Comparison of ENCODE assay signal across 1 cellular context in genomic region chr4:75514131-75514948, GRCh38.
A peak's percentile ranks its signal among the peaks of the same experiment; 100 is the strongest.
TF ChIP-seq lines count a peak whose summit lies in the region.

TSS of gene RCHY1 (minus strand) at chr4:75514403. CDS start at chr4:75514286, 117 bp downstream.
TSS of gene THAP6 (plus strand) at chr4:75514473. CDS start at chr4:75515453, 980 bp downstream.

TF ChIP-seq in HepG2, 621 proteins besides CTCF, POLR2A, EP300 and RAD21 (continued from another document and continues in another):
- 0 out of 2 replicates have a peak, but pooled peaks have one; percentile 41 for TF ChIP-seq RARG (CRISPR knock-in tag; IDR thresholded peaks at IDR 0.05; ENCODE audit: low read depth)
- peak; percentile 85 for TF ChIP-seq AGO2 (optimal IDR thresholded peaks at IDR 0.05; ENCODE audit: low read depth, low read length)
- 0 out of 2 replicates have a peak, but pooled peaks have one; percentile 25 for TF ChIP-seq ONECUT2 (CRISPR knock-in tag; IDR thresholded peaks at IDR 0.05)
- TF ChIP-seq WIZ (CRISPR knock-in tag; IDR thresholded peaks at IDR 0.05), result no peak; the same call in 1 of the 2 replicates
- no peak for TF ChIP-seq HNF4G (IDR thresholded peaks at IDR 0.05; ENCODE audit: borderline replicate concordance, low read depth, low read length)
- TF ChIP-seq HNF4G (CRISPR knock-in tag; IDR thresholded peaks at IDR 0.05; ENCODE audit: borderline replicate concordance, low read depth), result no peak; the same call in 1 of the 2 replicates
- no peak for TF ChIP-seq ZBTB20 (CRISPR knock-in tag; IDR thresholded peaks at IDR 0.05; ENCODE audit: borderline replicate concordance, low read depth)
- TF ChIP-seq ZNF460 (CRISPR knock-in tag; IDR thresholded peaks at IDR 0.05; ENCODE audit: borderline replicate concordance), result no peak
- peak; percentile 26; the same call in 1 of the 2 replicates for TF ChIP-seq ZIK1 (CRISPR knock-in tag; IDR thresholded peaks at IDR 0.05; ENCODE audit: borderline replicate concordance, low read depth)
- TF ChIP-seq HNRNPL (IDR thresholded peaks at IDR 0.05; ENCODE audit: low read depth, low read length), result peak; percentile 68; the same call in 1 of the 2 replicates
- TF ChIP-seq, protein P1, sequence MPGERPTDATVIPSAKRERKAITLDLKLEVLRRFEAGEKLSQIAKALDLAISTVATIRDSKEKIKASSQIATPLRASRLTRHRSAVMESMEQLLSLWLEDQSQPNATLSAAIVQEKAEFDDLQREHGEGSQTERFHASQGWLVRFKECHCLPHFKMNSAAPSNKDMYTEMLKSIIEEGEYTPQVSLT (CRISPR knock-in tag; IDR thresholded peaks at IDR 0.05; ENCODE audit: borderline replicate concordance, low read depth), result no peak; the same call in 1 of the 2 replicates
- 0 out of 2 replicates have a peak, but pooled peaks have one; percentile 47 for TF ChIP-seq TOE1 (CRISPR knock-in tag; IDR thresholded peaks at IDR 0.05)
- peak; percentile 27; the same call in 1 of the 2 replicates for TF ChIP-seq ZNF766 (CRISPR knock-in tag; IDR thresholded peaks at IDR 0.05; ENCODE audit: borderline replicate concordance)
- no peak for TF ChIP-seq IKZF4 (CRISPR knock-in tag; IDR thresholded peaks at IDR 0.05; ENCODE audit: borderline replicate concordance, low read depth, not compliant biosample characterization)
- TF ChIP-seq TRIM22 (IDR thresholded peaks at IDR 0.05), result no peak
- TF ChIP-seq ZNF660 (CRISPR knock-in tag; IDR thresholded peaks at IDR 0.05; ENCODE audit: borderline replicate concordance, low read depth), result no peak
- TF ChIP-seq ZNF550 (CRISPR knock-in tag; IDR thresholded peaks at IDR 0.05; ENCODE audit: borderline replicate concordance), result no peak
- TF ChIP-seq ZNF30 (CRISPR knock-in tag; IDR thresholded peaks at IDR 0.05), result no peak
- TF ChIP-seq CSRNP2 (CRISPR knock-in tag; conservative IDR thresholded peaks at IDR 0.05; ENCODE audit: low read depth), result no peak
- no peak for TF ChIP-seq SRSF9 (IDR thresholded peaks at IDR 0.05; ENCODE audit: borderline replicate concordance, insufficient read depth, low read depth, low read length, poor library complexity, severe bottlenecking)
- peak in 1 of 2 experiments; percentile 86; a peak in 2 of 4 replicates for TF ChIP-seq KLF16 (CRISPR knock-in tag; IDR thresholded peaks at IDR 0.05)
- TF ChIP-seq NR1H2 (CRISPR knock-in tag; IDR thresholded peaks at IDR 0.05; ENCODE audit: borderline replicate concordance, low read depth), result no peak
- no peak; the same call in 1 of the 2 replicates for TF ChIP-seq HNF4A (CRISPR knock-in tag; IDR thresholded peaks at IDR 0.05)
- TF ChIP-seq, protein P2, sequence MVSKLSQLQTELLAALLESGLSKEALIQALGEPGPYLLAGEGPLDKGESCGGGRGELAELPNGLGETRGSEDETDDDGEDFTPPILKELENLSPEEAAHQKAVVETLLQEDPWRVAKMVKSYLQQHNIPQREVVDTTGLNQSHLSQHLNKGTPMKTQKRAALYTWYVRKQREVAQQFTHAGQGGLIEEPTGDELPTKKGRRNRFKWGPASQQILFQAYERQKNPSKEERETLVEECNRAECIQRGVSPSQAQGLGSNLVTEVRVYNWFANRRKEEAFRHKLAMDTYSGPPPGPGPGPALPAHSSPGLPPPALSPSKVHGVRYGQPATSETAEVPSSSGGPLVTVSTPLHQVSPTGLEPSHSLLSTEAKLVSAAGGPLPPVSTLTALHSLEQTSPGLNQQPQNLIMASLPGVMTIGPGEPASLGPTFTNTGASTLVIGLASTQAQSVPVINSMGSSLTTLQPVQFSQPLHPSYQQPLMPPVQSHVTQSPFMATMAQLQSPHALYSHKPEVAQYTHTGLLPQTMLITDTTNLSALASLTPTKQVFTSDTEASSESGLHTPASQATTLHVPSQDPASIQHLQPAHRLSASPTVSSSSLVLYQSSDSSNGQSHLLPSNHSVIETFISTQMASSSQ (IDR thresholded peaks at IDR 0.05; ENCODE audit: low read depth), result no peak
- TF ChIP-seq, protein P2 (CRISPR knock-in tag; IDR thresholded peaks at IDR 0.05; ENCODE audit: borderline replicate concordance), result no peak; the same call in 1 of the 2 replicates
- peak; percentile 67; the same call in 1 of the 2 replicates for TF ChIP-seq ZNF788 (CRISPR knock-in tag; IDR thresholded peaks at IDR 0.05; ENCODE audit: borderline replicate concordance)
- TF ChIP-seq AFF4 (CRISPR knock-in tag; IDR thresholded peaks at IDR 0.05), result no peak
- TF ChIP-seq NR2C2 (CRISPR knock-in tag; IDR thresholded peaks at IDR 0.05; ENCODE audit: borderline replicate concordance), result peak; percentile 88
- TF ChIP-seq KLF6 (CRISPR knock-in tag; IDR thresholded peaks at IDR 0.05), result no peak
- no peak for TF ChIP-seq MTF1 (CRISPR knock-in tag; IDR thresholded peaks at IDR 0.05)
- TF ChIP-seq YEATS4 (CRISPR knock-in tag; IDR thresholded peaks at IDR 0.05; ENCODE audit: borderline replicate concordance), result peak; percentile 82; the same call in 1 of the 2 replicates
- TF ChIP-seq ZNF790 (CRISPR knock-in tag; IDR thresholded peaks at IDR 0.05; ENCODE audit: borderline replicate concordance), result no peak
- TF ChIP-seq TGIF2 (CRISPR knock-in tag; IDR thresholded peaks at IDR 0.05), result no peak
- TF ChIP-seq TRIM24 (CRISPR knock-in tag; IDR thresholded peaks at IDR 0.05), result no peak
- peak; percentile 43; the same call in 1 of the 2 replicates for TF ChIP-seq ZNF691 (CRISPR knock-in tag; IDR thresholded peaks at IDR 0.05; ENCODE audit: borderline replicate concordance, low read depth)
- TF ChIP-seq ZFP36L1 (CRISPR knock-in tag; IDR thresholded peaks at IDR 0.05), result peak; percentile 58
- TF ChIP-seq RFXANK (CRISPR knock-in tag; IDR thresholded peaks at IDR 0.05), result peak; percentile 65; the same call in 1 of the 2 replicates
- no peak for TF ChIP-seq ZNF563 (CRISPR knock-in tag; IDR thresholded peaks at IDR 0.05)
- TF ChIP-seq MLXIP (CRISPR knock-in tag; IDR thresholded peaks at IDR 0.05; ENCODE audit: borderline replicate concordance), result 0 out of 2 replicates have a peak, but pooled peaks have one; percentile 3
- no peak for TF ChIP-seq SOX13 (IDR thresholded peaks at IDR 0.05)
- TF ChIP-seq SOX13 (CRISPR knock-in tag; conservative IDR thresholded peaks at IDR 0.05 in 1 of 2, IDR thresholded peaks at IDR 0.05 in 1 of 2), result peak in 1 of 2 experiments; percentile 43; a peak in 1 of 4 replicates
- no peak for TF ChIP-seq ZNF616 (CRISPR knock-in tag; IDR thresholded peaks at IDR 0.05; ENCODE audit: low read depth)
- TF ChIP-seq CEBPG (CRISPR knock-in tag; IDR thresholded peaks at IDR 0.05), result no peak
- TF ChIP-seq KDM6A (CRISPR knock-in tag; IDR thresholded peaks at IDR 0.05; ENCODE audit: low read depth), result 0 out of 2 replicates have a peak, but pooled peaks have one; percentile 5
- no peak for TF ChIP-seq SNRNP70 (IDR thresholded peaks at IDR 0.05; ENCODE audit: low read depth, low read length)
- TF ChIP-seq, protein P3, sequence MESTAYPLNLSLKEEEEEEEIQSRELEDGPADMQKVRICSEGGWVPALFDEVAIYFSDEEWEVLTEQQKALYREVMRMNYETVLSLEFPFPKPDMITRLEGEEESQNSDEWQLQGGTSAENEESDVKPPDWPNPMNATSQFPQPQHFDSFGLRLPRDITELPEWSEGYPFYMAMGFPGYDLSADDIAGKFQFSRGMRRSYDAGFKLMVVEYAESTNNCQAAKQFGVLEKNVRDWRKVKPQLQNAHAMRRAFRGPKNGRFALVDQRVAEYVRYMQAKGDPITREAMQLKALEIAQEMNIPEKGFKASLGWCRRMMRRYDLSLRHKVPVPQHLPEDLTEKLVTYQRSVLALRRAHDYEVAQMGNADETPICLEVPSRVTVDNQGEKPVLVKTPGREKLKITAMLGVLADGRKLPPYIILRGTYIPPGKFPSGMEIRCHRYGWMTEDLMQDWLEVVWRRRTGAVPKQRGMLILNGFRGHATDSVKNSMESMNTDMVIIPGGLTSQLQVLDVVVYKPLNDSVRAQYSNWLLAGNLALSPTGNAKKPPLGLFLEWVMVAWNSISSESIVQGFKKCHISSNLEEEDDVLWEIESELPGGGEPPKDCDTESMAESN (CRISPR knock-in tag; conservative IDR thresholded peaks at IDR 0.05), result peak; percentile 76; the same call in 1 of the 2 replicates
